In the genomic region with DNA sequence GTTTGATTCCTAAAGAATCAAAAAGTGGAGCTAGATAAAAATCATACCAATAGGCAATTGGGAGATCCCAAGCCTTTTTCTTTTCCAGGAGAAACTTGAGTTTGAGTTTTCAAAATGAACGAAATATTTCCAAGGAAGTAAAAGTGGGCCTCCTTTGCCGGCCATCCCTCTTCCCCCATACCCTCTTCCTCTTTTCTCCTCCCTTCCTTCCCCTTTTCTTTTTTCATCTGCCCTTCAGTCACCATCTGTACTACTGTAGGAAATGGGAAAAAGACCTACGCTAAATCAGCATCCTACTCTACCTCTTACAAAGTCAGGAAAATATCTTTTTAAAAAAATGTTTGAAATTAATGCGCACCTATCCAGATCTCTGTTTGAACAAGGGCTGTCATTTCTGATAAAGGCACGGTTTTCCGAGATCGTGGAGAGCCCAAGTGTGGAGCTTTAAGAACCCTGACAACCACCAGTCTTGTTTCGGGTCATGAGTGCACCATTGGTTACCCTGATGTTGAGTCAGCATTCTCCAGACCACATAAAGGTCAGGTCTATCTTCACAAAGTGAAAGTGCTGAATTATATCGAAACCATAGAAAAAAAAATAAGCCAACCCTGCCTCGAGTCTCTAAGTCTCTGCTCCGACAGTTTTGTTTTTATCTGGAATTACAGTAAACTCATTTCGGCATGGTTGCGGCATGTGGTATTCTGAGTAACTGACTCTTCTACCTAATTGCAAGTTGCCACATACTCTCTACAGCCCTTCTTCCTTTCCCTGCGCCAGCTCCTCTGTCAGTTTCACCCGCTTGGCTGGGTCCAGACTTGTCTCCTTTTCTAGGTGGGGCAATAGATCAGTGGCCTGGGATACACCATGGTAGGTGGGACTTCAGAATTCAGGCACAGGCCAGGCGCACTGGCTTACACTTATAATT, we compare ENCODE assay signal across 8 cellular contexts.
DNase-seq lines count a peak whose midpoint lies in the region; ATAC-seq and TF ChIP-seq lines count a peak whose summit lies in the region.

No MANE protein-coding gene starts in this region.

- peak overlapping the region; percentile 68 to 92 (median 85) for H3K27ac Mint-ChIP-seq in CD8-positive, alpha-beta memory T cell
- peak overlapping the region; percentile 66 for H3K27ac Mint-ChIP-seq in activated CD8-positive, alpha-beta memory T cell treated with anti-CD3 and anti-CD28 coated beads, Interleukin-2, amount 10 ng/mL, durations not matched to agents 7 days and 5 days
- H3K27ac Mint-ChIP-seq in naive thymus-derived CD8-positive, alpha-beta T cell: peak overlapping the region in 5 of 10 donors; percentile 34 to 77 (median 62)

- CTCF ChIA-PET in CD8-positive, alpha-beta memory T cell (lab: Charles Lee): interaction anchor here (0.6 to 1.0 kb wide), 2 partner anchors 12 to 13 kb away, joined by 3 read pairs; no protein-coding TSS in a partner anchor
- CTCF ChIA-PET in activated CD8-positive, alpha-beta memory T cell treated with anti-CD3 and anti-CD28 coated beads, Interleukin-2, amount 10 ng/mL, durations not matched to agents 7 days and 5 days (lab: Charles Lee): interaction anchor here (1.0 kb wide), 1 partner anchor 14 kb away, joined by 6 read pairs; no protein-coding TSS in a partner anchor

- H3K36me3 Mint-ChIP-seq in CD8-positive, alpha-beta memory T cell: peaks cover 9 to 17% (median 11%) of the 10 kb centered on the region in 3 donors
- H3K36me3 Mint-ChIP-seq in activated CD8-positive, alpha-beta memory T cell treated with anti-CD3 and anti-CD28 coated beads, Interleukin-2, amount 10 ng/mL, durations not matched to agents 7 days and 5 days: peaks cover 8% of the 10 kb centered on the region
- peaks cover 14 to 20% (median 16%) of the 10 kb centered on the region in 3 donors for H3K36me3 Mint-ChIP-seq in naive thymus-derived CD8-positive, alpha-beta T cell

- peak in 4 of 5 donors; percentile 6 to 64 (median 34) for DNase-seq in CD8-positive, alpha-beta memory T cell
- peak; percentile 90 for DNase-seq in activated CD8-positive, alpha-beta memory T cell treated with anti-CD3 and anti-CD28 coated beads, Interleukin-2, amount 10 ng/mL, durations not matched to agents 7 days and 5 days
- no peak for DNase-seq in naive thymus-derived CD8-positive, alpha-beta T cell
- DNase-seq in GM23248 (no peak), SJCRH30 (no peak), tibial nerve (ENCODE audit: low spot score in 2 of 2) (no peak)

- H4K20me1 ChIP-seq in GM23248 (ENCODE audit: insufficient read depth): no peaks in the 10 kb centered on the region

- peak overlapping the region; percentile 43 for H3K27ac ChIP-seq in CD8-positive, alpha-beta memory T cell (ENCODE audit: low read depth, low read length)
- H3K27ac ChIP-seq in GM23248: no peak overlapping the region
- H3K27ac ChIP-seq in SJCRH30: no peak overlapping the region
- peak overlapping the region in 1 of 4 donors; percentile 55 for H3K27ac ChIP-seq in tibial nerve

- H3K9me3 ChIP-seq in CD8-positive, alpha-beta memory T cell (ENCODE audit: low read length): no peaks in the 10 kb centered on the region
- H3K9me3 ChIP-seq in GM23248 (ENCODE audit: low read depth) (no peaks in the 10 kb centered on the region), SJCRH30 (replicated peaks) (no peaks in the 10 kb centered on the region), tibial nerve (no peaks in the 10 kb centered on the region)

- peaks cover 33 to 55% (median 40%) of the 10 kb centered on the region in 3 donors for H3K4me1 Mint-ChIP-seq in CD8-positive, alpha-beta memory T cell
- peaks cover 24% of the 10 kb centered on the region for H3K4me1 Mint-ChIP-seq in activated CD8-positive, alpha-beta memory T cell treated with anti-CD3 and anti-CD28 coated beads, Interleukin-2, amount 10 ng/mL, durations not matched to agents 7 days and 5 days
- H3K4me1 Mint-ChIP-seq in naive thymus-derived CD8-positive, alpha-beta T cell: peaks cover 22 to 40% (median 29%) of the 10 kb centered on the region in 4 donors

- peak; percentile 97 for ATAC-seq in GM21360 (IDR thresholded peaks at IDR 0.05; ENCODE audit: unreplicated experiment)
- peak; percentile 98 for ATAC-seq in HG03571 (IDR thresholded peaks at IDR 0.05; ENCODE audit: unreplicated experiment)
- peak; percentile 94 for ATAC-seq in activated CD8-positive, alpha-beta memory T cell treated with anti-CD3 and anti-CD28 coated beads, Interleukin-2, amount 10 ng/mL, durations not matched to agents 7 days and 5 days
- peak in 1 of 2 donors; percentile 52 for ATAC-seq in naive thymus-derived CD8-positive, alpha-beta T cell

- no peaks in the 10 kb centered on the region for H3K79me2 ChIP-seq in GM23248 (ENCODE audit: insufficient read depth)

- peak overlapping the region; percentile 72 to 93 (median 86) for H3K4me3 Mint-ChIP-seq in CD8-positive, alpha-beta memory T cell
- peak overlapping the region; percentile 43 for H3K4me3 Mint-ChIP-seq in activated CD8-positive, alpha-beta memory T cell treated with anti-CD3 and anti-CD28 coated beads, Interleukin-2, amount 10 ng/mL, durations not matched to agents 7 days and 5 days
- peak overlapping the region in 7 of 10 donors; percentile 11 to 79 (median 34) for H3K4me3 Mint-ChIP-seq in naive thymus-derived CD8-positive, alpha-beta T cell

- H3K4me1 ChIP-seq in CD8-positive, alpha-beta memory T cell (ENCODE audit: insufficient read depth, low read length): peaks cover 5% of the 10 kb centered on the region
- no peaks in the 10 kb centered on the region for H3K4me1 ChIP-seq in GM23248 (ENCODE audit: insufficient read depth)
- H3K4me1 ChIP-seq in SJCRH30: no peaks in the 10 kb centered on the region; the same call in 1 of the 2 replicates
- no peaks in the 10 kb centered on the region for H3K4me1 ChIP-seq in tibial nerve

- H3K27me3 ChIP-seq in CD8-positive, alpha-beta memory T cell (ENCODE audit: insufficient read depth, low read length, poor library complexity, severe bottlenecking): no peaks in the 10 kb centered on the region
- H3K27me3 ChIP-seq in GM23248 (replicated peaks; ENCODE audit: insufficient read depth) (0 out of 2 replicates have a peak, but pooled peaks cover 4% of the 10 kb centered on the region), SJCRH30 (no peaks in the 10 kb centered on the region), tibial nerve (no peaks in the 10 kb centered on the region)

- H3K9me2 ChIP-seq in GM23248 (ENCODE audit: insufficient read depth): no peaks in the 10 kb centered on the region

- no peak overlapping the region for H3K4me2 ChIP-seq in GM23248 (ENCODE audit: unreplicated experiment)

- WGBS in GM23248 (ENCODE audit: low coverage in 1 of 2, low lambda C conversion rate in 2 of 2, missing lambda C conversion rate in 2 of 2), 2 experiments: 76 to 79% methylated on average over 16 of the region's 16 CpGs
- 82 to 84% methylated on average over 16 of the region's 16 CpGs for WGBS in tibial nerve, 2 donors

- H3K36me3 ChIP-seq in CD8-positive, alpha-beta memory T cell (ENCODE audit: insufficient read depth, low read length): no peaks in the 10 kb centered on the region
- no peaks in the 10 kb centered on the region for H3K36me3 ChIP-seq in GM23248 (ENCODE audit: low read depth)
- no peaks in the 10 kb centered on the region for H3K36me3 ChIP-seq in SJCRH30
- no peaks in the 10 kb centered on the region for H3K36me3 ChIP-seq in tibial nerve

- peaks cover 0 to 2% of the 10 kb centered on the region in 2 donors for H3K27me3 Mint-ChIP-seq in CD8-positive, alpha-beta memory T cell
- peaks cover 69% of the 10 kb centered on the region for H3K27me3 Mint-ChIP-seq in activated CD8-positive, alpha-beta memory T cell treated with anti-CD3 and anti-CD28 coated beads, Interleukin-2, amount 10 ng/mL, durations not matched to agents 7 days and 5 days
- no peaks in the 10 kb centered on the region for H3K27me3 Mint-ChIP-seq in naive thymus-derived CD8-positive, alpha-beta T cell

- H3K9me3 Mint-ChIP-seq in CD8-positive, alpha-beta memory T cell: no peaks in the 10 kb centered on the region
- peaks cover 2% of the 10 kb centered on the region for H3K9me3 Mint-ChIP-seq in activated CD8-positive, alpha-beta memory T cell treated with anti-CD3 and anti-CD28 coated beads, Interleukin-2, amount 10 ng/mL, durations not matched to agents 7 days and 5 days (ENCODE audit: low read depth)
- H3K9me3 Mint-ChIP-seq in naive thymus-derived CD8-positive, alpha-beta T cell: peaks cover 0 to 8% (median 0%) of the 10 kb centered on the region in 9 donors

- no peak for TF ChIP-seq CTCF in tibial nerve (IDR thresholded peaks at IDR 0.05)

- H3K4me3 ChIP-seq in CD8-positive, alpha-beta memory T cell (ENCODE audit: low read length): peak overlapping the region; percentile 18
- no peak overlapping the region for H3K4me3 ChIP-seq in GM23248
- no peak overlapping the region for H3K4me3 ChIP-seq in SJCRH30
- peak overlapping the region in 2 of 4 donors; percentile 5 to 21 for H3K4me3 ChIP-seq in tibial nerve

- H2AFZ ChIP-seq in GM23248: no peak overlapping the region

- no peak for TF ChIP-seq EP300 in tibial nerve (IDR thresholded peaks at IDR 0.05)

- no peak for TF ChIP-seq POLR2A in tibial nerve (IDR thresholded peaks at IDR 0.05)

- POLR2A ChIA-PET in CD8-positive, alpha-beta memory T cell (lab: Charles Lee): interaction anchor here (0.6 to 1.0 kb wide), 4 partner anchors 9 to 139 kb away, joined by 3 to 4 read pairs (median 3); no protein-coding TSS in a partner anchor
- POLR2A ChIA-PET in naive thymus-derived CD8-positive, alpha-beta T cell (lab: Charles Lee): no interaction called here

- no peak overlapping the region for H3K9ac ChIP-seq in GM23248

- in situ Hi-C loops in GM23248 (cut with MboI): loop anchor here (25.0 kb wide), 1 partner anchor 461 kb away; no protein-coding TSS in a partner anchor

- no peaks in the 10 kb centered on the region for H3F3A ChIP-seq in GM23248 (ENCODE audit: insufficient read depth)

Comparison
In these comparisons a context has a peak if more than half of its experiments do, and no peak if none do; other contexts are left out.
1. DNase-seq: peak in CD8-positive, alpha-beta memory T cell (4 of 5) and activated CD8-positive, alpha-beta memory T cell treated with anti-CD3 and anti-CD28 coated beads, Interleukin-2, amount 10 ng/mL, durations not matched to agents 7 days and 5 days (single experiment); none in naive thymus-derived CD8-positive, alpha-beta T cell (0 of 10), GM23248 (single experiment), SJCRH30 (0 of 2) and tibial nerve (0 of 2).
2. H3K4me3 Mint-ChIP-seq: peak in every context shown above with its lines; median percentile 86 in CD8-positive, alpha-beta memory T cell; 43 in activated CD8-positive, alpha-beta memory T cell treated with anti-CD3 and anti-CD28 coated beads, Interleukin-2, amount 10 ng/mL, durations not matched to agents 7 days and 5 days; 34 in naive thymus-derived CD8-positive, alpha-beta T cell.